ENCODE assay signal across 1 cellular context in genomic region chr2:47905454-47906260, GRCh38.
A peak's percentile ranks its signal among the peaks of the same experiment; 100 is the strongest.
TF ChIP-seq lines count a peak whose summit lies in the region.

No MANE protein-coding gene starts in this region.

TF ChIP-seq in HepG2, 621 proteins besides CTCF, POLR2A, EP300 and RAD21 (continued from another document and continues in another):
- TF ChIP-seq ZBTB4 (CRISPR knock-in tag; IDR thresholded peaks at IDR 0.05; ENCODE audit: borderline replicate concordance) (no peak), ZNF777 (CRISPR knock-in tag; IDR thresholded peaks at IDR 0.05) (no peak), ISX (CRISPR knock-in tag; conservative IDR thresholded peaks at IDR 0.05) (no peak), POGK (CRISPR knock-in tag; conservative IDR thresholded peaks at IDR 0.05) (peak; percentile 76; the same call in 1 of the 2 replicates), UBTF (CRISPR knock-in tag; IDR thresholded peaks at IDR 0.05) (peak; percentile 74), TMF1 (CRISPR knock-in tag; IDR thresholded peaks at IDR 0.05; ENCODE audit: low read depth) (0 out of 2 replicates have a peak, but pooled peaks have one; percentile 70), CEBPG (CRISPR knock-in tag; IDR thresholded peaks at IDR 0.05) (no peak), AGO2 (optimal IDR thresholded peaks at IDR 0.05; ENCODE audit: low read depth, low read length) (peak; percentile 77), BORCS8-MEF2B (CRISPR knock-in tag; IDR thresholded peaks at IDR 0.05) (0 out of 2 replicates have a peak, but pooled peaks have one; percentile 6), ZBTB44 (CRISPR knock-in tag; IDR thresholded peaks at IDR 0.05) (no peak), ZNF337 (CRISPR knock-in tag; IDR thresholded peaks at IDR 0.05; ENCODE audit: borderline replicate concordance, low read depth) (no peak), ZBTB7B (CRISPR knock-in tag; IDR thresholded peaks at IDR 0.05) (peak; percentile 55; the same call in 1 of the 2 replicates), MEIS2 (CRISPR knock-in tag; IDR thresholded peaks at IDR 0.05) (peak; percentile 27; the same call in 1 of the 2 replicates), MXD3 (CRISPR knock-in tag; IDR thresholded peaks at IDR 0.05) (peak; percentile 10; the same call in 1 of the 2 replicates), PCBP1 (IDR thresholded peaks at IDR 0.05; ENCODE audit: borderline replicate concordance, low read depth, low read length) (0 out of 2 replicates have a peak, but pooled peaks have one; percentile 92), ZNF446 (CRISPR knock-in tag; IDR thresholded peaks at IDR 0.05) (0 out of 2 replicates have a peak, but pooled peaks have one; percentile 26), ZNF724P (CRISPR knock-in tag; IDR thresholded peaks at IDR 0.05; ENCODE audit: borderline replicate concordance) (0 out of 2 replicates have a peak, but pooled peaks have one; percentile 27), ZNF709 (CRISPR knock-in tag; IDR thresholded peaks at IDR 0.05) (peak; percentile 64), RARG (CRISPR knock-in tag; IDR thresholded peaks at IDR 0.05; ENCODE audit: low read depth) (no peak), SNAPC4 (CRISPR knock-in tag; IDR thresholded peaks at IDR 0.05) (no peak), ARNTL (CRISPR knock-in tag; IDR thresholded peaks at IDR 0.05) (0 out of 2 replicates have a peak, but pooled peaks have one; percentile 31), ZSCAN30 (CRISPR knock-in tag; IDR thresholded peaks at IDR 0.05) (no peak), ZFX (CRISPR knock-in tag; IDR thresholded peaks at IDR 0.05; ENCODE audit: low read depth) (peak; percentile 44; the same call in 1 of the 2 replicates), SIN3A (IDR thresholded peaks at IDR 0.05; ENCODE audit: borderline replicate concordance, low read depth, low read length) (no peak), ASH2L (IDR thresholded peaks at IDR 0.05; ENCODE audit: insufficient read length, low read depth, low read length) (peak; percentile 69), RFX5 (IDR thresholded peaks at IDR 0.05; ENCODE audit: low read depth, low read length) (no peak), ZSCAN12 (CRISPR knock-in tag; IDR thresholded peaks at IDR 0.05) (0 out of 2 replicates have a peak, but pooled peaks have one; percentile 39), CHD2 (IDR thresholded peaks at IDR 0.05; ENCODE audit: low read depth, low read length) (0 out of 2 replicates have a peak, but pooled peaks have one; percentile 45), ZNF740 (CRISPR knock-in tag; IDR thresholded peaks at IDR 0.05) (peak; percentile 74), SNAPC5 (CRISPR knock-in tag; IDR thresholded peaks at IDR 0.05; ENCODE audit: borderline replicate concordance) (no peak), HOXA3 (CRISPR knock-in tag; IDR thresholded peaks at IDR 0.05) (peak; percentile 26; the same call in 1 of the 2 replicates), EEA1 (CRISPR knock-in tag; IDR thresholded peaks at IDR 0.05; ENCODE audit: borderline replicate concordance) (0 out of 2 replicates have a peak, but pooled peaks have one; percentile 37), KLF12 (CRISPR knock-in tag; IDR thresholded peaks at IDR 0.05; ENCODE audit: borderline replicate concordance) (peak; percentile 64; the same call in 1 of the 2 replicates), AGO1 (IDR thresholded peaks at IDR 0.05; ENCODE audit: low read depth, low read length, poor library complexity, severe bottlenecking) (peak; percentile 18), KDM6A (CRISPR knock-in tag; IDR thresholded peaks at IDR 0.05; ENCODE audit: low read depth) (no peak), ZNF629 (CRISPR knock-in tag; conservative IDR thresholded peaks at IDR 0.05) (no peak), ZNF276 (CRISPR knock-in tag; IDR thresholded peaks at IDR 0.05; ENCODE audit: low read depth) (no peak), ZNF414 (CRISPR knock-in tag; IDR thresholded peaks at IDR 0.05) (peak; percentile 82; the same call in 1 of the 2 replicates), MXD4 (CRISPR knock-in tag; IDR thresholded peaks at IDR 0.05) (no peak), FOSL2 (CRISPR knock-in tag; IDR thresholded peaks at IDR 0.05) (no peak), SOX5 (CRISPR knock-in tag; IDR thresholded peaks at IDR 0.05; ENCODE audit: borderline replicate concordance) (no peak; the same call in 1 of the 2 replicates), ZNF790 (CRISPR knock-in tag; IDR thresholded peaks at IDR 0.05; ENCODE audit: borderline replicate concordance) (no peak), ZNF335 (CRISPR knock-in tag; IDR thresholded peaks at IDR 0.05) (no peak)
